Comparison of ENCODE assay signal across 33 cellular contexts in the genomic region with DNA sequence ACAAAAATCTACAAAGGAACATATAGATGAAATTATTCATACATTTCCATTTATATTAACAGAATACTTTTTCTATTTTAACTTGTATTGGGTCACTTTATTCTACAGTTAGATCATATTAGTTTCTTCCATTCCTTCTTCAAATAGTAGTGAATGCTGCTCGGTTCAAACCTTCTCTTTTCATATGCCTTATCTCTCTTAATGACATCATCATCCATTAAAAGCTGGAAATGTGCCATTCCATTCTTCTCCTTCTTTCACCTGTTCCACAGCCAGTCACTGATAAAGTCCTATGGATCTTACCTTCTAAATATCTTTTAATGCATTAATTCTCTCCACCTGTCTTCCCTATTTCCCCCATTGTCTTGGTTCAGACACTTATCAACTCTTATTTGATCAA.
"Had no signal": no experiment of that assay in that cellular context is flagged by ENCODE, and none has a peak within 500 bp of the region (broad histone marks: within the 10 kb centered on the region; RNA-seq: fewer than 3 reads in every experiment).

No MANE protein-coding gene starts in this region.

- H3K9me3 ChIP-seq: body of pancreas had no signal

- H3K36me3 ChIP-seq: brain microvascular endothelial cell, breast epithelium, WERI-Rb-1 had no signal

- H3K4me3 ChIP-seq: body of pancreas, breast epithelium had no signal

- FAIRE-seq: astrocyte, colon, TTC549 had no signal

- H3K27ac ChIP-seq: body of pancreas, brain microvascular endothelial cell, breast epithelium, WERI-Rb-1 had no signal

- H3K4me1 ChIP-seq: body of pancreas, breast epithelium had no signal

- ATAC-seq: activated CD4-positive, alpha-beta T cell treated with anti-CD3 and anti-CD28 coated beads for 36 hours; activated CD4-positive, CD25-positive, alpha-beta regulatory T cell treated with anti-CD3 and anti-CD28 coated beads, Interleukin-2, amount 50 U/mL, for 24 hours; activated CD8-positive, alpha-beta memory T cell treated with anti-CD3 and anti-CD28 coated beads, Interleukin-2, amount 10 ng/mL, durations not matched to agents 7 days and 5 days; activated CD8-positive, alpha-beta T cell treated with anti-CD3 and anti-CD28 coated beads, Interleukin-2, amount 10 ng/mL, durations not matched to agents 7 days and 5 days; activated naive CD8-positive, alpha-beta T cell treated with anti-CD3 and anti-CD28 coated beads, Interleukin-2, amount 50 U/mL, for 24 hours; body of pancreas; WTC11 had no signal

- H3K27me3 ChIP-seq: body of pancreas, brain microvascular endothelial cell, breast epithelium had no signal

- DNase-seq: activated CD4-positive, alpha-beta memory T cell treated with anti-CD3 and anti-CD28 coated beads, Interleukin-2, amount 10 ng/mL, durations not matched to agents 7 days and 5 days; activated CD4-positive, alpha-beta T cell treated with anti-CD3 and anti-CD28 coated beads for 1 hour; activated CD4-positive, alpha-beta T cell treated with anti-CD3 and anti-CD28 coated beads for 36 hours; activated CD4-positive, alpha-beta T cell treated with anti-CD3 and anti-CD28 coated beads for 48 hours; activated CD4-positive, alpha-beta T cell treated with anti-CD3 and anti-CD28 coated beads, Interleukin-2, amount 10 ng/mL, durations not matched to agents 7 days and 5 days; activated CD4-positive, alpha-beta T cell treated with anti-CD3 and anti-CD28 coated beads, Interleukin-2, amount 50 U/mL, for 48 hours; activated CD4-positive, CD25-positive, alpha-beta regulatory T cell; activated CD8-positive, alpha-beta memory T cell treated with anti-CD3 and anti-CD28 coated beads for 24 hours; activated CD8-positive, alpha-beta memory T cell treated with anti-CD3 and anti-CD28 coated beads, Interleukin-2, amount 10 ng/mL, durations not matched to agents 7 days and 5 days; activated CD8-positive, alpha-beta memory T cell treated with anti-CD3 and anti-CD28 coated beads, Interleukin-2, amount 50 U/mL, for 48 hours; activated CD8-positive, alpha-beta T cell treated with anti-CD3 and anti-CD28 coated beads, Interleukin-2, amount 10 ng/mL, durations not matched to agents 7 days and 5 days; activated effector memory CD4-positive, alpha-beta T cell treated with Interleukin-2 at 50 U/mL for 16 hours; activated gamma-delta T cell; activated naive CD4-positive, alpha-beta T cell treated with anti-CD3 and anti-CD28 coated beads, Interleukin-2, amount 10 ng/mL, durations not matched to agents 7 days and 5 days; activated naive CD4-positive, alpha-beta T cell treated with Interleukin-2 at 50 U/mL for 16 hours; activated naive CD8-positive, alpha-beta T cell treated with anti-CD3 and anti-CD28 coated beads, Interleukin-2, amount 10 ng/mL, durations not matched to agents 7 days and 5 days; activated naive CD8-positive, alpha-beta T cell treated with anti-CD3 and anti-CD28 coated beads, Interleukin-2, amount 50 U/mL, for 24 hours; activated T-cell treated with anti-CD3 and anti-CD28 coated beads, Interleukin-2, amount 50 U/mL, for 24 hours; activated T-cell treated with anti-CD3 and anti-CD28 coated beads, Interleukin-2, amount 50 U/mL, for 48 hours; amygdala; anterior cingulate cortex; body of pancreas; brain microvascular endothelial cell; central memory CD4-positive, alpha-beta T cell; T-helper 2 cell; T-helper 9 cell; WERI-Rb-1 had no signal
